ENCODE assay signal across 1 cellular context in genomic region chr2:100820346-100821254, GRCh38.
TF ChIP-seq lines count a peak whose summit lies in the region.

No MANE protein-coding gene starts in this region.

TF ChIP-seq in HepG2, 621 proteins besides CTCF, POLR2A, EP300 and RAD21 (continued from another document and continues in another):
- TF ChIP-seq ZNF687 (CRISPR knock-in tag; IDR thresholded peaks at IDR 0.05) (peak; percentile 82), ZNF83 (CRISPR knock-in tag; IDR thresholded peaks at IDR 0.05; ENCODE audit: borderline replicate concordance) (0 out of 2 replicates have a peak, but pooled peaks have one; percentile 24), HOXD1 (CRISPR knock-in tag; IDR thresholded peaks at IDR 0.05) (no peak), SMYD3 (CRISPR knock-in tag; IDR thresholded peaks at IDR 0.05) (no peak), FOXP1 (IDR thresholded peaks at IDR 0.05) (no peak), FOXP1 (CRISPR knock-in tag; IDR thresholded peaks at IDR 0.05) (no peak), ZNF839 (CRISPR knock-in tag; IDR thresholded peaks at IDR 0.05; ENCODE audit: borderline replicate concordance) (no peak), PRDM15 (CRISPR knock-in tag; IDR thresholded peaks at IDR 0.05) (peak; percentile 89), ZUFSP (CRISPR knock-in tag; IDR thresholded peaks at IDR 0.05; ENCODE audit: borderline replicate concordance) (no peak), ZNF343 (CRISPR knock-in tag; IDR thresholded peaks at IDR 0.05) (0 out of 2 replicates have a peak, but pooled peaks have one; percentile 22), ZNF224 (CRISPR knock-in tag; IDR thresholded peaks at IDR 0.05) (no peak), ZNF589 (CRISPR knock-in tag; conservative IDR thresholded peaks at IDR 0.05) (0 out of 2 replicates have a peak, but pooled peaks have one; percentile 54), NR2F1 (CRISPR knock-in tag; IDR thresholded peaks at IDR 0.05) (no peak; a peak in 1 of 4 replicates), ZNF230 (CRISPR knock-in tag; IDR thresholded peaks at IDR 0.05) (no peak), ZFX (CRISPR knock-in tag; IDR thresholded peaks at IDR 0.05; ENCODE audit: low read depth) (no peak; the same call in 1 of the 2 replicates), YEATS4 (CRISPR knock-in tag; IDR thresholded peaks at IDR 0.05; ENCODE audit: borderline replicate concordance) (no peak), PATZ1 (CRISPR knock-in tag; IDR thresholded peaks at IDR 0.05) (peak; percentile 59; the same call in 1 of the 2 replicates), NR3C1 (CRISPR knock-in tag; IDR thresholded peaks at IDR 0.05) (no peak), SNAPC2 (CRISPR knock-in tag; IDR thresholded peaks at IDR 0.05) (0 out of 2 replicates have a peak, but pooled peaks have one; percentile 39), ZKSCAN1 (IDR thresholded peaks at IDR 0.05; ENCODE audit: low read length) (no peak), ZNF564 (CRISPR knock-in tag; IDR thresholded peaks at IDR 0.05) (no peak), ETV6 (CRISPR knock-in tag; conservative IDR thresholded peaks at IDR 0.05) (no peak), MAF1 (CRISPR knock-in tag; IDR thresholded peaks at IDR 0.05; ENCODE audit: borderline replicate concordance) (no peak), BRF2 (CRISPR knock-in tag; IDR thresholded peaks at IDR 0.05) (no peak), GLMP (CRISPR knock-in tag; IDR thresholded peaks at IDR 0.05; ENCODE audit: borderline replicate concordance) (no peak), SNAPC4 (CRISPR knock-in tag; IDR thresholded peaks at IDR 0.05) (no peak), AHDC1 (CRISPR knock-in tag; IDR thresholded peaks at IDR 0.05; ENCODE audit: borderline replicate concordance) (no peak), ZNF282 (IDR thresholded peaks at IDR 0.05; ENCODE audit: partially characterized antibody) (no peak), ELF1 (CRISPR knock-in tag; IDR thresholded peaks at IDR 0.05) (no peak), YY1 (IDR thresholded peaks at IDR 0.05; ENCODE audit: insufficient read depth, insufficient replicate concordance, low read depth, low read length) (peak; percentile 22)
